Comparison of ENCODE assay signal across 24 cellular contexts in the genomic region with DNA sequence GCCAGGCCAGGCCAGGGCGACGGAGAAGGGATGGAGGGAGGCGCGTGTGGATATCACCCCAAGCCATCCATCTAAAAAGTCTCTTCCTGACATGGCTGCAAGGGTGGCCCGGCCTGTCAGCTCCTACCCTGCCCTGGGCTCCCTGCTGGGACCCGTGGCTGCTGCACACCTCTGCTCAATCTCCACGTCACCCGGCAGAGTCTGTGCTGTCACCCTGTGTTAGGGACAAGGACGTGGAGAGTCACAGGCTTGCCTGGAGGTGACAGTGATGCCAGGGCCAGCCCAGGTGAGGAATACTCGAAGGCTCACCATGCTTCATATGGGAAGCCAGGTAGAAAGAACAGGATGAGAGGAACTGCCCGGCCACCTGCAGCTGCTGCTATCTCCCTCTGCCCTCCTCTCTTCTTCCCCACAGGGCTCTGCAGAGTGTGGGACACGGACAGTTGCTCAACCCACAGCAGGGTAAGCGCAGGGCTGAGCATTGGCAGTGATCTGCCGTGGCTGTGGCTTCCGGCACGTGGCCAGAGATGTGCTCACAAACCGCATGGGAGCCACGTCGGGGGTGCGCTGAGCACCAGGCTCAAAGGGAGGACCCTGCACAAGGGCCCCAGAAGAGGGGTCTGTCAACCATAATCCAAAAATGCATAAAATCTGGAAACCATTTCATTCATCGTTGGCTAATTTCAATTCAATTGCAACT.
DNase-seq lines count a peak whose midpoint lies in the region; ATAC-seq, FAIRE-seq and TF ChIP-seq lines count a peak whose summit lies in the region.
"Had no signal": no experiment of that assay in that cellular context is flagged by ENCODE, and none has a peak within 500 bp of the region (broad histone marks: within the 10 kb centered on the region; RNA-seq: fewer than 3 reads in every experiment).

No MANE protein-coding gene starts in this region.

- CTCF ChIA-PET in H1 (lab: Charles Lee; ENCODE audit: partially characterized antibody), result interaction anchor here (0.6 to 1.0 kb wide), 4 partner anchors 9 to 245 kb away, joined by 3 to 5 read pairs (median 3); no protein-coding TSS in a partner anchor

- no peaks in the 10 kb centered on the region for H3K36me3 Mint-ChIP-seq in activated T-cell treated with anti-CD3 and anti-CD28 coated beads, Interleukin-2, amount 50 U/mL, for 24 hours (ENCODE audit: low read depth)
- no peaks in the 10 kb centered on the region for H3K36me3 Mint-ChIP-seq in activated T-cell treated with anti-CD3 and anti-CD28 coated beads, Interleukin-2, amount 50 U/mL, for 72 hours (ENCODE audit: insufficient read depth in 2 of 2)
- peaks cover 6% of the 10 kb centered on the region for H3K36me3 Mint-ChIP-seq in neural crest cell (ENCODE audit: low read depth)
- H3K36me3 Mint-ChIP-seq in stimulated activated memory B cell treated with anti-CD40 and anti-IgM and Interleukin-4, amounts not matched to agents 10 μg/mL and 1 μg/mL and 100 μg/mL, for 72 hours, result no peaks in the 10 kb centered on the region

- H3K27ac ChIP-seq in H1 (ENCODE audit: low read depth, low read length) (no peak overlapping the region), upper lobe of left lung (no peak overlapping the region)
- H3K27ac ChIP-seq: A549, gastroesophageal sphincter, prostate gland had no signal

- 90% methylated on average over 20 of the region's 21 CpGs; no CpG with 5 or more reads in 1 of the 2 experiments for WGBS in H1 (ENCODE audit: extremely low coverage in 1 of 2, insufficient coverage in 1 of 2, insufficient read length in 1 of 2, insufficient replicate concordance in 2 of 2, low coverage in 1 of 2, low lambda C conversion rate in 2 of 2, missing lambda C conversion rate in 1 of 2), 2 experiments
- WGBS in upper lobe of left lung, 2 donors, result 86 to 96% methylated on average over 11 to 21 of the region's 21 CpGs

- H2BK15ac ChIP-seq in H1 (ENCODE audit: low read length), result 0 out of 2 replicates have a peak overlapping the region, but pooled peaks have one; percentile 46

- no peak for FAIRE-seq in H1 (lab: Jason Lieb, UNC)
- FAIRE-seq: A549 had no signal

- peak; percentile 21 for DNase-seq in activated T-cell treated with anti-CD3 and anti-CD28 coated beads, Interleukin-2, amount 50 U/mL, for 24 hours
- no peak for DNase-seq in activated T-cell treated with anti-CD3 and anti-CD28 coated beads, Interleukin-2, amount 50 U/mL, for 72 hours
- DNase-seq in H1 (ENCODE audit: low read depth in 1 of 2, low spot score in 2 of 2), result peak in 1 of 2 experiments; percentile 39
- no peak for DNase-seq in neural crest cell (ENCODE audit: low read depth, low spot score)
- DNase-seq in upper lobe of left lung, result peak; percentile 19 to 65
- no peak for DNase-seq in NCI-H2227 (lab: John Stamatoyannopoulos, UW; ENCODE audit: unreplicated experiment)
- no peak for DNase-seq in stimulated activated naive CD4-positive, alpha-beta T cell treated with Interleukin-2 at 50 U/mL for 16 hours (lab: John Stamatoyannopoulos, UW)
- DNase-seq: activated CD4-positive, alpha-beta T cell treated with anti-CD3 and anti-CD28 coated beads for 36 hours; activated naive CD8-positive, alpha-beta T cell treated with anti-CD3 and anti-CD28 coated beads, Interleukin-2, amount 10 ng/mL, durations not matched to agents 7 days and 5 days; cerebellar nuclear complex; effector memory CD4-positive, alpha-beta T cell; Kasumi-1; kidney glomerular epithelial cell; midbrain; NCI-H187 treated with DMSO at 0.1 percent for 48 hours; NCI-H82; stimulated activated naive B cell treated with anti-CD40 and anti-IgM and Interleukin-4, amounts not matched to agents 10 μg/mL and 1 μg/mL and 100 μg/mL, for 72 hours had no signal

- H2BK12ac ChIP-seq in H1 (ENCODE audit: low read depth, low read length), result no peak overlapping the region

- H2BK20ac ChIP-seq in H1 (ENCODE audit: low read length), result no peak overlapping the region

- no peak overlapping the region for H3K56ac ChIP-seq in H1 (replicated peaks; ENCODE audit: insufficient read length, low read depth, low read length)

- no peak overlapping the region for H2BK120ac ChIP-seq in H1 (replicated peaks; ENCODE audit: low read depth, low read length)

- H3K27me3 Mint-ChIP-seq in activated T-cell treated with anti-CD3 and anti-CD28 coated beads, Interleukin-2, amount 50 U/mL, for 24 hours, result peaks cover 3% of the 10 kb centered on the region
- peaks cover 16% of the 10 kb centered on the region for H3K27me3 Mint-ChIP-seq in activated T-cell treated with anti-CD3 and anti-CD28 coated beads, Interleukin-2, amount 50 U/mL, for 72 hours (ENCODE audit: low read depth)
- peaks cover 90% of the 10 kb centered on the region for H3K27me3 Mint-ChIP-seq in neural crest cell (ENCODE audit: low read depth)
- peaks cover 48% of the 10 kb centered on the region for H3K27me3 Mint-ChIP-seq in stimulated activated memory B cell treated with anti-CD40 and anti-IgM and Interleukin-4, amounts not matched to agents 10 μg/mL and 1 μg/mL and 100 μg/mL, for 72 hours

- H3K9me3 Mint-ChIP-seq in activated T-cell treated with anti-CD3 and anti-CD28 coated beads, Interleukin-2, amount 50 U/mL, for 24 hours, result no peaks in the 10 kb centered on the region
- peaks cover 4% of the 10 kb centered on the region in 2 donors for H3K9me3 Mint-ChIP-seq in activated T-cell treated with anti-CD3 and anti-CD28 coated beads, Interleukin-2, amount 50 U/mL, for 72 hours
- H3K9me3 Mint-ChIP-seq in neural crest cell, result peaks cover 11% of the 10 kb centered on the region
- peaks cover 9% of the 10 kb centered on the region for H3K9me3 Mint-ChIP-seq in stimulated activated memory B cell treated with anti-CD40 and anti-IgM and Interleukin-4, amounts not matched to agents 10 μg/mL and 1 μg/mL and 100 μg/mL, for 72 hours

- no peak overlapping the region for H3K9ac ChIP-seq in H1 (replicated peaks in 1 of 4; ENCODE audit: extremely low read depth in 1 of 4, low read depth in 3 of 4, low read length in 3 of 4)

- POLR2A ChIA-PET in H1 (lab: Charles Lee; ENCODE audit: partially characterized antibody), result no interaction called here

- H3K18ac ChIP-seq in H1 (ENCODE audit: extremely low read depth, low read length), result no peak overlapping the region

- H2BK5ac ChIP-seq in H1 (ENCODE audit: low read depth, low read length), result no peak overlapping the region

- H3K4me3 ChIP-seq in H1 (ENCODE audit: extremely low read depth in 1 of 4, insufficient read depth in 2 of 4, low read depth in 3 of 4, low read length in 4 of 4) (no peak overlapping the region), upper lobe of left lung (no peak overlapping the region)
- H3K4me3 ChIP-seq: A549, gastroesophageal sphincter, prostate gland had no signal

- H4K8ac ChIP-seq in H1 (ENCODE audit: extremely low read depth, insufficient read depth, low read length), result no peak overlapping the region

- no peak overlapping the region for H2AK5ac ChIP-seq in H1 (ENCODE audit: low read depth, low read length)

- H3K4me1 Mint-ChIP-seq in activated T-cell treated with anti-CD3 and anti-CD28 coated beads, Interleukin-2, amount 50 U/mL, for 24 hours (ENCODE audit: low read depth), result no peaks in the 10 kb centered on the region
- no peaks in the 10 kb centered on the region for H3K4me1 Mint-ChIP-seq in activated T-cell treated with anti-CD3 and anti-CD28 coated beads, Interleukin-2, amount 50 U/mL, for 72 hours (ENCODE audit: low read depth)
- peaks cover 21% of the 10 kb centered on the region for H3K4me1 Mint-ChIP-seq in neural crest cell
- H3K4me1 Mint-ChIP-seq in stimulated activated memory B cell treated with anti-CD40 and anti-IgM and Interleukin-4, amounts not matched to agents 10 μg/mL and 1 μg/mL and 100 μg/mL, for 72 hours, result no peaks in the 10 kb centered on the region
- H3K4me1 Mint-ChIP-seq: activated CD4-positive, alpha-beta T cell treated with anti-CD3 and anti-CD28 coated beads for 36 hours; stimulated activated naive B cell treated with anti-CD40 and anti-IgM and Interleukin-4, amounts not matched to agents 10 μg/mL and 1 μg/mL and 100 μg/mL, for 72 hours had no signal

- no peak overlapping the region for H3K4ac ChIP-seq in H1 (replicated peaks; ENCODE audit: insufficient read length, low read depth, low read length)

- TF ChIP-seq CTCF in H1 (IDR thresholded peaks at IDR 0.05; ENCODE audit: control extremely low read depth in 1 of 3, insufficient read depth in 1 of 3, low read depth in 1 of 3, low read length in 3 of 3), result no peak
- no peak for TF ChIP-seq CTCF in neural crest cell (conservative IDR thresholded peaks at IDR 0.05)
- no peak for TF ChIP-seq CTCF in upper lobe of left lung (IDR thresholded peaks at IDR 0.05)

- H4K5ac ChIP-seq in H1 (ENCODE audit: insufficient read length, low read depth, low read length), result no peak overlapping the region

- H3K36me3 ChIP-seq in H1 (ENCODE audit: control insufficient read depth in 2 of 4, insufficient read depth in 4 of 4, low read length in 3 of 4), result no peaks in the 10 kb centered on the region; a peak in 1 of 8 replicates
- no peaks in the 10 kb centered on the region for H3K36me3 ChIP-seq in upper lobe of left lung
- H3K36me3 ChIP-seq: gastroesophageal sphincter, prostate gland had no signal

- H3K79me2 ChIP-seq in H1 (ENCODE audit: control insufficient read depth in 1 of 2, insufficient read depth in 2 of 2, low read length in 2 of 2), result no peaks in the 10 kb centered on the region

- H3K4me1 ChIP-seq in H1 (replicated peaks in 1 of 4; ENCODE audit: control insufficient read depth in 3 of 4, insufficient read depth in 4 of 4, low read length in 3 of 4) (peaks cover 0 to 2% (median 0%) of the 10 kb centered on the region in 4 experiments; a peak in 1 of 7 replicates), upper lobe of left lung (peaks cover 0 to 5% (median 0%) of the 10 kb centered on the region in 4 donors)
- H3K4me1 ChIP-seq: A549, Caco-2, prostate gland had no signal

- H3K14ac ChIP-seq in H1 (ENCODE audit: insufficient read length), result no peak overlapping the region

- no peak overlapping the region for H4K91ac ChIP-seq in H1 (replicated peaks; ENCODE audit: insufficient read length, low read length)

- H2AFZ ChIP-seq in H1 (ENCODE audit: low read length), result no peak overlapping the region

- H3K4me3 Mint-ChIP-seq in activated T-cell treated with anti-CD3 and anti-CD28 coated beads, Interleukin-2, amount 50 U/mL, for 24 hours, result no peak overlapping the region
- no peak overlapping the region for H3K4me3 Mint-ChIP-seq in activated T-cell treated with anti-CD3 and anti-CD28 coated beads, Interleukin-2, amount 50 U/mL, for 72 hours
- H3K4me3 Mint-ChIP-seq in neural crest cell, result no peak overlapping the region
- H3K4me3 Mint-ChIP-seq in stimulated activated memory B cell treated with anti-CD40 and anti-IgM and Interleukin-4, amounts not matched to agents 10 μg/mL and 1 μg/mL and 100 μg/mL, for 72 hours, result no peak overlapping the region
- H3K4me3 Mint-ChIP-seq: activated CD4-positive, alpha-beta T cell treated with anti-CD3 and anti-CD28 coated beads for 36 hours; activated naive CD8-positive, alpha-beta T cell treated with anti-CD3 and anti-CD28 coated beads, Interleukin-2, amount 10 ng/mL, durations not matched to agents 7 days and 5 days; nephron; stimulated activated naive B cell treated with anti-CD40 and anti-IgM and Interleukin-4, amounts not matched to agents 10 μg/mL and 1 μg/mL and 100 μg/mL, for 72 hours had no signal

- H3K27ac Mint-ChIP-seq in activated T-cell treated with anti-CD3 and anti-CD28 coated beads, Interleukin-2, amount 50 U/mL, for 24 hours, result no peak overlapping the region
- no peak overlapping the region for H3K27ac Mint-ChIP-seq in activated T-cell treated with anti-CD3 and anti-CD28 coated beads, Interleukin-2, amount 50 U/mL, for 72 hours
- peak overlapping the region; percentile 43 for H3K27ac Mint-ChIP-seq in neural crest cell (ENCODE audit: unreplicated experiment)
- H3K27ac Mint-ChIP-seq in stimulated activated memory B cell treated with anti-CD40 and anti-IgM and Interleukin-4, amounts not matched to agents 10 μg/mL and 1 μg/mL and 100 μg/mL, for 72 hours, result no peak overlapping the region
- H3K27ac Mint-ChIP-seq: activated CD4-positive, alpha-beta T cell treated with anti-CD3 and anti-CD28 coated beads for 36 hours; activated naive CD8-positive, alpha-beta T cell treated with anti-CD3 and anti-CD28 coated beads, Interleukin-2, amount 10 ng/mL, durations not matched to agents 7 days and 5 days; nephron; stimulated activated naive B cell treated with anti-CD40 and anti-IgM and Interleukin-4, amounts not matched to agents 10 μg/mL and 1 μg/mL and 100 μg/mL, for 72 hours had no signal

- H3K9me3 ChIP-seq in H1 (ENCODE audit: insufficient read depth in 2 of 2, low read depth in 1 of 2, low read length in 1 of 2), result peaks cover 0 to 8% of the 10 kb centered on the region in 2 experiments; a peak in 3 of 4 replicates
- no peaks in the 10 kb centered on the region for H3K9me3 ChIP-seq in upper lobe of left lung
- H3K9me3 ChIP-seq: A549, Caco-2, gastroesophageal sphincter, prostate gland had no signal

- H4K20me1 ChIP-seq in H1 (replicated peaks in 1 of 2; ENCODE audit: control insufficient read depth in 1 of 2, insufficient read depth in 2 of 2, low read length in 2 of 2), result no peaks in the 10 kb centered on the region

- no peaks in the 10 kb centered on the region for H3K79me1 ChIP-seq in H1 (ENCODE audit: low read depth, low read length)

- TF ChIP-seq EP300 in H1 (IDR thresholded peaks at IDR 0.05; ENCODE audit: borderline replicate concordance in 1 of 2, low read depth in 2 of 2, low read length in 2 of 2), result no peak
- TF ChIP-seq EP300 in upper lobe of left lung (IDR thresholded peaks at IDR 0.05), result no peak

- H3K4me2 ChIP-seq in H1 (ENCODE audit: insufficient read depth in 1 of 2, low read depth in 2 of 2, low read length in 2 of 2), result no peak overlapping the region
- H3K4me2 ChIP-seq: A549 had no signal

- ATAC-seq in activated T-cell treated with anti-CD3 and anti-CD28 coated beads, Interleukin-2, amount 50 U/mL, for 72 hours (replicated peaks in 1 of 2), result no peak
- ATAC-seq in upper lobe of left lung (ENCODE audit: low FRiP score in 2 of 2), result no peak
- ATAC-seq in stimulated activated memory B cell treated with anti-CD40 and anti-IgM and Interleukin-4, amounts not matched to agents 10 μg/mL and 1 μg/mL and 100 μg/mL, for 72 hours, result no peak
- ATAC-seq: A549; activated CD4-positive, alpha-beta T cell treated with anti-CD3 and anti-CD28 coated beads for 36 hours; esophagus mucosa; gastroesophageal sphincter; stimulated activated naive B cell treated with anti-CD40 and anti-IgM and Interleukin-4, amounts not matched to agents 10 μg/mL and 1 μg/mL and 100 μg/mL, for 72 hours had no signal

- no peaks in the 10 kb centered on the region for H3K27me3 ChIP-seq in H1 (replicated peaks in 1 of 4; ENCODE audit: control insufficient read depth in 3 of 4, extremely low read depth in 1 of 4, insufficient read depth in 3 of 4, low read length in 3 of 4)
- H3K27me3 ChIP-seq in upper lobe of left lung, result no peaks in the 10 kb centered on the region
- H3K27me3 ChIP-seq: gastroesophageal sphincter had no signal

- no peak overlapping the region for H3K23ac ChIP-seq in H1 (ENCODE audit: insufficient read length)

- TF ChIP-seq POLR2A in H1 (IDR thresholded peaks at IDR 0.05; ENCODE audit: control extremely low read depth in 1 of 2, low read depth in 2 of 2, low read length in 2 of 2), result no peak
- no peak for TF ChIP-seq POLR2A in upper lobe of left lung (IDR thresholded peaks at IDR 0.05)

- no peaks in the 10 kb centered on the region for H3K23me2 ChIP-seq in H1 (ENCODE audit: low read depth, low read length)

- TF ChIP-seq RAD21 in H1 (IDR thresholded peaks at IDR 0.05 in 1 of 2, conservative IDR thresholded peaks at IDR 0.05 in 1 of 2; ENCODE audit: low read depth in 2 of 2, low read length in 2 of 2), result no peak

Comparison
In these comparisons a context has a peak if more than half of its experiments do, and no peak if none do; other contexts are left out.
1. DNase-seq: peak in activated T-cell treated with anti-CD3 and anti-CD28 coated beads, Interleukin-2, amount 50 U/mL, for 24 hours (single experiment) and upper lobe of left lung (2 of 2); none in activated T-cell treated with anti-CD3 and anti-CD28 coated beads, Interleukin-2, amount 50 U/mL, for 72 hours (0 of 2), neural crest cell (single experiment), NCI-H2227 (single experiment) and stimulated activated naive CD4-positive, alpha-beta T cell treated with Interleukin-2 at 50 U/mL for 16 hours (single experiment).